ENCODE assay signal across 8 cellular contexts in genomic region chr13:44577236-44578063, GRCh38. TPM values are rescaled to one million over a fixed set of nuclear protein-coding genes. Genes with fewer than 3 reads are reported as not detected.
DNase-seq lines count a peak whose midpoint lies in the region; ATAC-seq and TF ChIP-seq lines count a peak whose summit lies in the region.

No MANE protein-coding gene starts in this region.

- H3K27ac Mint-ChIP-seq in activated CD4-positive, alpha-beta T cell treated with anti-CD3 and anti-CD28 coated beads, Interleukin-2, amount 10 ng/mL, durations not matched to agents 24 days and 14 days, result peak overlapping the region; percentile 94

- peak overlapping the region; percentile 93 for H3K4me3 ChIP-seq in BE2C (ENCODE audit: low read depth, low read length)
- H3K4me3 ChIP-seq in coronary artery, result peak overlapping the region; percentile 87

- no peaks in the 10 kb centered on the region; the same call in none of the 2 replicates for H3K4me1 ChIP-seq in BE2C

- H3K4me3 Mint-ChIP-seq in activated CD4-positive, alpha-beta T cell treated with anti-CD3 and anti-CD28 coated beads, Interleukin-2, amount 10 ng/mL, durations not matched to agents 24 days and 14 days, result peak overlapping the region; percentile 93

- H3K9me3 ChIP-seq in BE2C, result no peaks in the 10 kb centered on the region

- H3K4me1 Mint-ChIP-seq in activated CD4-positive, alpha-beta T cell treated with anti-CD3 and anti-CD28 coated beads, Interleukin-2, amount 10 ng/mL, durations not matched to agents 24 days and 14 days, result peaks cover 27% of the 10 kb centered on the region

- H3K36me3 ChIP-seq in BE2C, result no peaks in the 10 kb centered on the region; the same call in none of the 2 replicates

- no peaks in the 10 kb centered on the region for H3K27me3 ChIP-seq in BE2C

- ATAC-seq in HG03457 (IDR thresholded peaks at IDR 0.05; ENCODE audit: unreplicated experiment), result peak; percentile 52

- TF ChIP-seq CTCF in BE2C (IDR thresholded peaks at IDR 0.05; ENCODE audit: low read depth, low read length) (no peak), coronary artery (IDR thresholded peaks at IDR 0.05) (no peak)

- intact Hi-C loops in activated CD4-positive, alpha-beta T cell treated with anti-CD3 and anti-CD28 coated beads, Interleukin-2, amount 10 ng/mL, durations not matched to agents 24 days and 14 days (cut with micrococcal nuclease), result loop anchor here (1.0 to 5.0 kb wide), 10 partner anchors 71 to 764 kb away; partner anchors contain the start of genes CCDC122, GPALPP1, LACC1 and NUFIP1

- H3K27ac ChIP-seq in coronary artery, result peak overlapping the region; percentile 96 to 98

- no peaks in the 10 kb centered on the region for H3K9me3 Mint-ChIP-seq in activated CD4-positive, alpha-beta T cell treated with anti-CD3 and anti-CD28 coated beads, Interleukin-2, amount 10 ng/mL, durations not matched to agents 24 days and 14 days

- peaks cover 47% of the 10 kb centered on the region for H3K27me3 Mint-ChIP-seq in activated CD4-positive, alpha-beta T cell treated with anti-CD3 and anti-CD28 coated beads, Interleukin-2, amount 10 ng/mL, durations not matched to agents 24 days and 14 days

- DNase-seq in BE2C, result peak; percentile 99
- DNase-seq in GM19240 (ENCODE audit: insufficient read length, low spot score), result peak; percentile 56
- peak; percentile 69 for DNase-seq in NCI-H524 treated with DMSO at 0.1 percent for 48 hours (lab: John Stamatoyannopoulos, UW)
- DNase-seq in activated CD4-positive, alpha-beta T cell treated with anti-CD3 and anti-CD28 coated beads, Interleukin-2, amount 10 ng/mL, durations not matched to agents 24 days and 14 days, result peak; percentile 97
- DNase-seq in coronary artery (ENCODE audit: low spot score), result peak; percentile 97
- peak; percentile 99 for DNase-seq in left kidney (ENCODE audit: low read depth, low spot score)
- DNase-seq in stimulated activated CD4-positive, alpha-beta T cell treated with anti-CD3 and anti-CD28 coated beads, Interleukin-1b, Interleukin-23, amount 100 ng/mL, for 48 hours, result peak; percentile 95

- peaks cover 14% of the 10 kb centered on the region for H3K36me3 Mint-ChIP-seq in activated CD4-positive, alpha-beta T cell treated with anti-CD3 and anti-CD28 coated beads, Interleukin-2, amount 10 ng/mL, durations not matched to agents 24 days and 14 days (ENCODE audit: low read depth)

RNA-seq across cellular contexts. Expression of gene TSC22D1, which starts 1.3 kb away (rescaled TPM):
- 39.3 TPM for polyA plus RNA-seq in BE2C (2012; ENCODE audit: insufficient read depth, insufficient read length, low read depth)
- total RNA-seq in activated CD4-positive, alpha-beta T cell treated with anti-CD3 and anti-CD28 coated beads, Interleukin-2, amount 10 ng/mL, durations not matched to agents 24 days and 14 days, result 4.7 and 6.5 TPM in 2 replicates

Comparison
In these comparisons a context has a peak if more than half of its experiments do, and no peak if none do; other contexts are left out.
1. Peak in every context shown above with its lines: DNase-seq, ATAC-seq, H3K4me3 ChIP-seq and H3K27ac ChIP-seq.